Comparison of ENCODE assay signal across 1 cellular context in the genomic region with DNA sequence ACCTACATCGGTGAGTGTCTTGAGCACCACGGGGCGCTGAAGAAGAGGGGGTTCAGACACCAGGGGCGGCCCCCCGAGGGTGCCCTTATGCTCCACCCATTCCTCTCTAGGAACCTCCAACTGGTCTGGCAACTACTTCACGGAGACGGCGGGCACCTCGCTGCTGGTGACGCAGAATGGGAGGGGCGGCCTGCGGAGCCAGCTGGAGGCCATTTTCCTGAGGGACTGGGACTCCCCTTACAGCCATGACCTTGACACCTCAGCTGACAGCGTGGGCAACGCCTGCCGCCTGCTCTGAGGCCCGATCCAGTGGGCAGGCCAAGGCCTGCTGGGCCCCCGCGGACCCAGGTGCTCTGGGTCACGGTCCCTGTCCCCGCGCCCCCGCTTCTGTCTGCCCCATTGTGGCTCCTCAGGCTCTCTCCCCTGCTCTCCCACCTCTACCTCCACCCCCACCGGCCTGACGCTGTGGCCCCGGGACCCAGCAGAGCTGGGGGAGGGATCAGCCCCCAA.
TF ChIP-seq lines count a peak whose summit lies in the region.

No MANE protein-coding gene starts in this region.

TF ChIP-seq in HepG2, 621 proteins besides CTCF, POLR2A, EP300 and RAD21:
- TF ChIP-seq, protein P1, sequence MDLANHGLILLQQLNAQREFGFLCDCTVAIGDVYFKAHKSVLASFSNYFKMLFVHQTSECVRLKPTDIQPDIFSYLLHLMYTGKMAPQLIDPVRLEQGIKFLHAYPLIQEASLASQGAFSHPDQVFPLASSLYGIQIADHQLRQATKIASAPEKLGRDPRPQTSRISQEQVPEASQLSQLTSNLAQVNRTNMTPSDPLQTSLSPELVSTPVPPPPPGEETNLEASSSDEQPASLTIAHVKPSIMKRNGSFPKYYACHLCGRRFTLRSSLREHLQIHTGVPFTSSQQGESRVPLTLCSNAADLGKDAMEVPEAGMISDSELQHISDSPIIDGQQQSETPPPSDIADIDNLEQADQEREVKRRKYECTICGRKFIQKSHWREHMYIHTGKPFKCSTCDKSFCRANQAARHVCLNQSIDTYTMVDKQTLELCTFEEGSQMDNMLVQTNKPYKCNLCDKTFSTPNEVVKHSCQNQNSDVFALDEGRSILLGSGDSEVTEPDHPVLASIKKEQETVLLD (CRISPR knock-in tag; IDR thresholded peaks at IDR 0.05; ENCODE audit: low read depth), result no peak
- TF ChIP-seq NFIC (IDR thresholded peaks at IDR 0.05; ENCODE audit: low read length) (no peak), AHR (CRISPR knock-in tag; IDR thresholded peaks at IDR 0.05) (no peak), SP140L (CRISPR knock-in tag; IDR thresholded peaks at IDR 0.05; ENCODE audit: borderline replicate concordance) (no peak), CC2D1A (CRISPR knock-in tag; IDR thresholded peaks at IDR 0.05) (no peak), CREB1 (IDR thresholded peaks at IDR 0.05) (no peak), CREB1 (CRISPR knock-in tag; IDR thresholded peaks at IDR 0.05) (no peak), ERF (CRISPR knock-in tag; IDR thresholded peaks at IDR 0.05) (no peak), MEIS1 (CRISPR knock-in tag; IDR thresholded peaks at IDR 0.05; ENCODE audit: borderline replicate concordance) (no peak), ADNP (CRISPR knock-in tag; IDR thresholded peaks at IDR 0.05) (no peak), HDAC6 (IDR thresholded peaks at IDR 0.05; ENCODE audit: low read depth, low read length) (no peak), ZNF3 (CRISPR knock-in tag; IDR thresholded peaks at IDR 0.05) (no peak), CCAR2 (optimal IDR thresholded peaks at IDR 0.05; ENCODE audit: low read depth, low read length) (no peak), KLF15 (CRISPR knock-in tag; IDR thresholded peaks at IDR 0.05; ENCODE audit: borderline replicate concordance) (no peak), ZMYM3 (CRISPR knock-in tag; IDR thresholded peaks at IDR 0.05) (no peak)
- TF ChIP-seq, protein P2, sequence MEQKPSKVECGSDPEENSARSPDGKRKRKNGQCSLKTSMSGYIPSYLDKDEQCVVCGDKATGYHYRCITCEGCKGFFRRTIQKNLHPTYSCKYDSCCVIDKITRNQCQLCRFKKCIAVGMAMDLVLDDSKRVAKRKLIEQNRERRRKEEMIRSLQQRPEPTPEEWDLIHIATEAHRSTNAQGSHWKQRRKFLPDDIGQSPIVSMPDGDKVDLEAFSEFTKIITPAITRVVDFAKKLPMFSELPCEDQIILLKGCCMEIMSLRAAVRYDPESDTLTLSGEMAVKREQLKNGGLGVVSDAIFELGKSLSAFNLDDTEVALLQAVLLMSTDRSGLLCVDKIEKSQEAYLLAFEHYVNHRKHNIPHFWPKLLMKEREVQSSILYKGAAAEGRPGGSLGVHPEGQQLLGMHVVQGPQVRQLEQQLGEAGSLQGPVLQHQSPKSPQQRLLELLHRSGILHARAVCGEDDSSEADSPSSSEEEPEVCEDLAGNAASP (CRISPR knock-in tag; IDR thresholded peaks at IDR 0.05; ENCODE audit: borderline replicate concordance), result no peak
- TF ChIP-seq, protein P3, sequence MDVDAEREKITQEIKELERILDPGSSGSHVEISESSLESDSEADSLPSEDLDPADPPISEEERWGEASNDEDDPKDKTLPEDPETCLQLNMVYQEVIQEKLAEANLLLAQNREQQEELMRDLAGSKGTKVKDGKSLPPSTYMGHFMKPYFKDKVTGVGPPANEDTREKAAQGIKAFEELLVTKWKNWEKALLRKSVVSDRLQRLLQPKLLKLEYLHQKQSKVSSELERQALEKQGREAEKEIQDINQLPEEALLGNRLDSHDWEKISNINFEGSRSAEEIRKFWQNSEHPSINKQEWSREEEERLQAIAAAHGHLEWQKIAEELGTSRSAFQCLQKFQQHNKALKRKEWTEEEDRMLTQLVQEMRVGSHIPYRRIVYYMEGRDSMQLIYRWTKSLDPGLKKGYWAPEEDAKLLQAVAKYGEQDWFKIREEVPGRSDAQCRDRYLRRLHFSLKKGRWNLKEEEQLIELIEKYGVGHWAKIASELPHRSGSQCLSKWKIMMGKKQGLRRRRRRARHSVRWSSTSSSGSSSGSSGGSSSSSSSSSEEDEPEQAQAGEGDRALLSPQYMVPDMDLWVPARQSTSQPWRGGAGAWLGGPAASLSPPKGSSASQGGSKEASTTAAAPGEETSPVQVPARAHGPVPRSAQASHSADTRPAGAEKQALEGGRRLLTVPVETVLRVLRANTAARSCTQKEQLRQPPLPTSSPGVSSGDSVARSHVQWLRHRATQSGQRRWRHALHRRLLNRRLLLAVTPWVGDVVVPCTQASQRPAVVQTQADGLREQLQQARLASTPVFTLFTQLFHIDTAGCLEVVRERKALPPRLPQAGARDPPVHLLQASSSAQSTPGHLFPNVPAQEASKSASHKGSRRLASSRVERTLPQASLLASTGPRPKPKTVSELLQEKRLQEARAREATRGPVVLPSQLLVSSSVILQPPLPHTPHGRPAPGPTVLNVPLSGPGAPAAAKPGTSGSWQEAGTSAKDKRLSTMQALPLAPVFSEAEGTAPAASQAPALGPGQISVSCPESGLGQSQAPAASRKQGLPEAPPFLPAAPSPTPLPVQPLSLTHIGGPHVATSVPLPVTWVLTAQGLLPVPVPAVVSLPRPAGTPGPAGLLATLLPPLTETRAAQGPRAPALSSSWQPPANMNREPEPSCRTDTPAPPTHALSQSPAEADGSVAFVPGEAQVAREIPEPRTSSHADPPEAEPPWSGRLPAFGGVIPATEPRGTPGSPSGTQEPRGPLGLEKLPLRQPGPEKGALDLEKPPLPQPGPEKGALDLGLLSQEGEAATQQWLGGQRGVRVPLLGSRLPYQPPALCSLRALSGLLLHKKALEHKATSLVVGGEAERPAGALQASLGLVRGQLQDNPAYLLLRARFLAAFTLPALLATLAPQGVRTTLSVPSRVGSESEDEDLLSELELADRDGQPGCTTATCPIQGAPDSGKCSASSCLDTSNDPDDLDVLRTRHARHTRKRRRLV (CRISPR knock-in tag; IDR thresholded peaks at IDR 0.05), result no peak
- TF ChIP-seq, protein P4, sequence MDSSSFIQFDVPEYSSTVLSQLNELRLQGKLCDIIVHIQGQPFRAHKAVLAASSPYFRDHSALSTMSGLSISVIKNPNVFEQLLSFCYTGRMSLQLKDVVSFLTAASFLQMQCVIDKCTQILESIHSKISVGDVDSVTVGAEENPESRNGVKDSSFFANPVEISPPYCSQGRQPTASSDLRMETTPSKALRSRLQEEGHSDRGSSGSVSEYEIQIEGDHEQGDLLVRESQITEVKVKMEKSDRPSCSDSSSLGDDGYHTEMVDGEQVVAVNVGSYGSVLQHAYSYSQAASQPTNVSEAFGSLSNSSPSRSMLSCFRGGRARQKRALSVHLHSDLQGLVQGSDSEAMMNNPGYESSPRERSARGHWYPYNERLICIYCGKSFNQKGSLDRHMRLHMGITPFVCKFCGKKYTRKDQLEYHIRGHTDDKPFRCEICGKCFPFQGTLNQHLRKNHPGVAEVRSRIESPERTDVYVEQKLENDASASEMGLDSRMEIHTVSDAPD (CRISPR knock-in tag; IDR thresholded peaks at IDR 0.05), result no peak
- TF ChIP-seq, protein P5, sequence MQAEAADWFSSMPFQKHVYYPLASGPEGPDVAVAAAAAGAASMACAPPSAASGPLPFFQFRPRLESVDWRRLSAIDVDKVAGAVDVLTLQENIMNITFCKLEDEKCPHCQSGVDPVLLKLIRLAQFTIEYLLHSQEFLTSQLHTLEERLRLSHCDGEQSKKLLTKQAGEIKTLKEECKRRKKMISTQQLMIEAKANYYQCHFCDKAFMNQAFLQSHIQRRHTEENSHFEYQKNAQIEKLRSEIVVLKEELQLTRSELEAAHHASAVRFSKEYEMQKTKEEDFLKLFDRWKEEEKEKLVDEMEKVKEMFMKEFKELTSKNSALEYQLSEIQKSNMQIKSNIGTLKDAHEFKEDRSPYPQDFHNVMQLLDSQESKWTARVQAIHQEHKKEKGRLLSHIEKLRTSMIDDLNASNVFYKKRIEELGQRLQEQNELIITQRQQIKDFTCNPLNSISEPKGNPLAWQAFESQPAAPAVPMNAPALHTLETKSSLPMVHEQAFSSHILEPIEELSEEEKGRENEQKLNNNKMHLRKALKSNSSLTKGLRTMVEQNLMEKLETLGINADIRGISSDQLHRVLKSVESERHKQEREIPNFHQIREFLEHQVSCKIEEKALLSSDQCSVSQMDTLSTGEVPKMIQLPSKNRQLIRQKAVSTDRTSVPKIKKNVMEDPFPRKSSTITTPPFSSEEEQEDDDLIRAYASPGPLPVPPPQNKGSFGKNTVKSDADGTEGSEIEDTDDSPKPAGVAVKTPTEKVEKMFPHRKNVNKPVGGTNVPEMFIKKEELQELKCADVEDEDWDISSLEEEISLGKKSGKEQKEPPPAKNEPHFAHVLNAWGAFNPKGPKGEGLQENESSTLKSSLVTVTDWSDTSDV (CRISPR knock-in tag; IDR thresholded peaks at IDR 0.05), result no peak
TF ChIP-seq in HepG2: peak in this region for 0.
